In genomic region chr15:35184646-35185045, GRCh38 we compare ENCODE assay signal across 4 cellular contexts.
TF ChIP-seq lines count a peak whose summit lies in the region.

No MANE protein-coding gene starts in this region.

TF ChIP-seq in HepG2, 621 proteins besides CTCF, POLR2A, EP300 and RAD21:
- TF ChIP-seq MAFK (conservative IDR thresholded peaks at IDR 0.05 in 1 of 2, IDR thresholded peaks at IDR 0.05 in 1 of 2; ENCODE audit: low read length in 2 of 2) (peak; percentile 82 to 86), ETV6 (CRISPR knock-in tag; conservative IDR thresholded peaks at IDR 0.05) (no peak), ZNF513 (CRISPR knock-in tag; conservative IDR thresholded peaks at IDR 0.05) (no peak), ZNF468 (CRISPR knock-in tag; IDR thresholded peaks at IDR 0.05) (no peak), ZFP90 (CRISPR knock-in tag; IDR thresholded peaks at IDR 0.05; ENCODE audit: borderline replicate concordance) (no peak), THAP7 (CRISPR knock-in tag; IDR thresholded peaks at IDR 0.05) (no peak), TMF1 (CRISPR knock-in tag; IDR thresholded peaks at IDR 0.05; ENCODE audit: low read depth) (no peak), JUN (CRISPR knock-in tag; IDR thresholded peaks at IDR 0.05) (no peak), GZF1 (CRISPR knock-in tag; IDR thresholded peaks at IDR 0.05) (no peak), PAF1 (CRISPR knock-in tag; IDR thresholded peaks at IDR 0.05) (no peak), MAFF (IDR thresholded peaks at IDR 0.05; ENCODE audit: low read depth, low read length) (peak; percentile 82), ZBTB1 (CRISPR knock-in tag; IDR thresholded peaks at IDR 0.05; ENCODE audit: borderline replicate concordance) (no peak)

TF ChIP-seq in IMR-90, 13 proteins besides CTCF, POLR2A, EP300 and RAD21:
- peak; percentile 80 for TF ChIP-seq MAFK (IDR thresholded peaks at IDR 0.05; ENCODE audit: low read depth, low read length)
- TF ChIP-seq FOS (IDR thresholded peaks at IDR 0.05; ENCODE audit: low read depth, low read length): no peak
TF ChIP-seq in IMR-90: peak in this region for 1.

TF ChIP-seq in K562, 482 proteins besides CTCF, POLR2A, EP300 and RAD21 (continues in another document):
- TF ChIP-seq MAFG (tag; conservative IDR thresholded peaks at IDR 0.05) (peak; percentile 56), C11orf30 (IDR thresholded peaks at IDR 0.05; ENCODE audit: low read depth) (peak; percentile 76), CBFA2T3 (IDR thresholded peaks at IDR 0.05) (no peak), MAFF (IDR thresholded peaks at IDR 0.05; ENCODE audit: low read length) (peak; percentile 65), CHD2 (IDR thresholded peaks at IDR 0.05; ENCODE audit: low read depth, low read length) (no peak), ZBTB9 (CRISPR knock-in tag; IDR thresholded peaks at IDR 0.05) (no peak), SMARCB1 (IDR thresholded peaks at IDR 0.05; ENCODE audit: insufficient read length, low read depth) (no peak), NUFIP1 (IDR thresholded peaks at IDR 0.05; ENCODE audit: partially characterized antibody) (no peak), IRF2 (CRISPR knock-in tag; IDR thresholded peaks at IDR 0.05) (no peak), DEAF1 (CRISPR knock-in tag; IDR thresholded peaks at IDR 0.05) (no peak), MAFK (IDR thresholded peaks at IDR 0.05; ENCODE audit: low read length) (peak; percentile 48; the same call in 1 of the 2 replicates), TCF15 (CRISPR knock-in tag; IDR thresholded peaks at IDR 0.05) (no peak), ZNF318 (IDR thresholded peaks at IDR 0.05; ENCODE audit: borderline replicate concordance in 1 of 2, low read depth in 1 of 2) (no peak), NFIX (CRISPR knock-in tag; IDR thresholded peaks at IDR 0.05; ENCODE audit: low read depth) (no peak)

TF ChIP-seq in GM23338, 12 proteins besides CTCF, POLR2A, EP300 and RAD21:
- TF ChIP-seq ZNF462 (CRISPR knock-in tag; IDR thresholded peaks at IDR 0.05) (no peak), ZNF331 (CRISPR knock-in tag; IDR thresholded peaks at IDR 0.05; ENCODE audit: low read depth) (no peak), POLR2AphosphoS5 (IDR thresholded peaks at IDR 0.05; ENCODE audit: low read depth) (no peak), STAT1 (IDR thresholded peaks at IDR 0.05; ENCODE audit: unreplicated experiment) (no peak), REST (IDR thresholded peaks at IDR 0.05; ENCODE audit: unreplicated experiment) (no peak), EZH2 (IDR thresholded peaks at IDR 0.05; ENCODE audit: low read depth, unreplicated experiment) (no peak), JUNB (IDR thresholded peaks at IDR 0.05; ENCODE audit: unreplicated experiment) (no peak), ETS1 (IDR thresholded peaks at IDR 0.05) (no peak), CREB1 (CRISPR knock-in tag; IDR thresholded peaks at IDR 0.05; ENCODE audit: low read depth) (no peak), NANOG (IDR thresholded peaks at IDR 0.05; ENCODE audit: borderline replicate concordance) (no peak), EZH2phosphoT487 (IDR thresholded peaks at IDR 0.05; ENCODE audit: unreplicated experiment) (no peak)
